9 cellular contexts compared by ENCODE assay signal in genomic region chr7:115888981-115889668, GRCh38.
"Had no signal": no experiment of that assay in that cellular context is flagged by ENCODE, and none has a peak within 500 bp of the region (broad histone marks: within the 10 kb centered on the region; RNA-seq: fewer than 3 reads in every experiment).

No MANE protein-coding gene starts in this region.

- H3K27ac ChIP-seq: HL-60 had no signal

- DNase-seq: GOT3, H7, HFFc6, IMR-90, KG1 had no signal

- H3K36me3 ChIP-seq: HAP-1 had no signal

- H3K4me3 ChIP-seq: HAP-1, K562 had no signal

- FAIRE-seq: K562 had no signal

- H3K4me3 Mint-ChIP-seq: HFFc6 had no signal

- H3K27ac Mint-ChIP-seq: HFFc6 had no signal

- ATAC-seq: HCT116, K562 had no signal

- H3K9me3 ChIP-seq: HAP-1 had no signal

- H3K4me1 ChIP-seq: HAP-1 had no signal
